ENCODE assay signal across 31 cellular contexts in the genomic region with DNA sequence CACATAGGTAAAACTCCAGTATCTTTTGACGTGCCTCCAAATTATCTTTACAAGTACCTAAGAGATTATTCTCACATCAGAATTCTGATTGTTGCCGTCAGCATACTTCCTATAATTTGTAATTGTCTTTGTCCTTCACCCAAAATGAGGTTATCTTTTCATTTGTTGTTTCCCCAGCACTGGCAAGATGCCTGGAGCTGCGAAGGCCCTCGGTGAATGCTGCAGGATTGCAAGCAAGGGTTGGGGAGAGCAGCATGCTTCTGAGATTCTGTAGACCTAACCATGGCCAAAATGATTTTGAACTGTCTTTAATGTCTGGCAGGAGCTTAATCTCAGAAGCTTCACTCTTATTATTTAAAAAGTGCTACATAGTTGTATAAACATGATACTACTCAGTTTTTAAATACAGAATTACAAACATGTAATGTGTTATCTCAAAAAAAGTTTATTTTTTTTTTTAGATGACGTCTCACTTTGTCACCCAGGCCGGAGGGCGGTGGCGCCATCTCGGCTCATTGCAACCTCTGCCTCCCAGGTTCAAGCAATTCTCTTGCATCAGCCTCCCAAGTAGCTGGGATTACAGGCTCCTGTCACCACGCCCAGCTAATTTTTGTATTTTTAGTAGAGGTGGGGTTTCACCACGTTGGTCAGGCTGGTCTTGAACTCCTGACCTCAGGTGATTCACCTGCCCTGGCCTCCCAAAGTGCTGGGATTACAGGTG.
"Had no signal": no experiment of that assay in that cellular context is flagged by ENCODE, and none has a peak within 500 bp of the region (broad histone marks: within the 10 kb centered on the region; RNA-seq: fewer than 3 reads in every experiment).

No MANE protein-coding gene starts in this region.

- H3K4me1 Mint-ChIP-seq: activated CD4-positive, alpha-beta T cell treated with anti-CD3 and anti-CD28 coated beads for 36 hours; activated CD4-positive, alpha-beta T cell treated with anti-CD3 and anti-CD28 coated beads, Interleukin-2, amount 10 ng/mL, durations not matched to agents 24 days and 14 days; brain; endodermal cell had no signal

- H3K36me3 ChIP-seq: gastrocnemius medialis had no signal

- ATAC-seq: activated CD4-positive, alpha-beta T cell treated with anti-CD3 and anti-CD28 coated beads for 36 hours; activated CD8-positive, alpha-beta T cell treated with anti-CD3 and anti-CD28 coated beads for 36 hours; activated naive CD8-positive, alpha-beta T cell treated with anti-CD3 and anti-CD28 coated beads, Interleukin-2, amount 50 U/mL, for 24 hours; activated T-cell treated with anti-CD3 and anti-CD28 coated beads, Interleukin-2, amount 50 U/mL, for 4 hours; activated T-helper 17 cell treated with anti-CD3 and anti-CD28 coated beads, Interleukin-2, amount 50 U/mL, for 72 hours; esophagus mucosa; foreskin keratinocyte; gastrocnemius medialis had no signal

- H3K4me1 ChIP-seq: ascending aorta, breast epithelium, foreskin keratinocyte, gastrocnemius medialis had no signal

- H3K27me3 Mint-ChIP-seq: activated CD4-positive, alpha-beta T cell treated with anti-CD3 and anti-CD28 coated beads for 36 hours; activated CD4-positive, alpha-beta T cell treated with anti-CD3 and anti-CD28 coated beads, Interleukin-2, amount 10 ng/mL, durations not matched to agents 24 days and 14 days; activated CD8-positive, alpha-beta T cell treated with anti-CD3 and anti-CD28 coated beads for 36 hours; activated naive CD8-positive, alpha-beta T cell treated with anti-CD3 and anti-CD28 coated beads for 36 hours; activated naive CD8-positive, alpha-beta T cell treated with anti-CD3 and anti-CD28 coated beads, Interleukin-2, amount 50 U/mL, for 24 hours; activated T-helper 17 cell treated with anti-CD3 and anti-CD28 coated beads, Interleukin-2, amount 50 U/mL, for 72 hours; brain; dendritic cell treated with granulocyte-macrophage colony-stimulating factor and Interleukin-4, amounts not matched to agents 40 ng/mL and 50 ng/mL, for 4 days had no signal

- H3K4me3 ChIP-seq: ascending aorta, breast epithelium, cardiac muscle cell, coronary artery, dorsolateral prefrontal cortex, gastrocnemius medialis had no signal

- H3K9me3 Mint-ChIP-seq: activated CD4-positive, alpha-beta T cell treated with anti-CD3 and anti-CD28 coated beads, Interleukin-2, amount 10 ng/mL, durations not matched to agents 24 days and 14 days; activated CD8-positive, alpha-beta T cell treated with anti-CD3 and anti-CD28 coated beads for 36 hours; activated naive CD8-positive, alpha-beta T cell treated with anti-CD3 and anti-CD28 coated beads for 36 hours; activated naive CD8-positive, alpha-beta T cell treated with anti-CD3 and anti-CD28 coated beads, Interleukin-2, amount 50 U/mL, for 24 hours; activated T-cell treated with anti-CD3 and anti-CD28 coated beads, Interleukin-2, amount 50 U/mL, for 4 hours; activated T-helper 17 cell treated with anti-CD3 and anti-CD28 coated beads, Interleukin-2, amount 50 U/mL, for 72 hours; brain; endodermal cell had no signal

- H3K4me3 Mint-ChIP-seq: activated CD4-positive, alpha-beta T cell treated with anti-CD3 and anti-CD28 coated beads for 36 hours; activated CD4-positive, alpha-beta T cell treated with anti-CD3 and anti-CD28 coated beads, Interleukin-2, amount 10 ng/mL, durations not matched to agents 24 days and 14 days; activated CD8-positive, alpha-beta T cell treated with anti-CD3 and anti-CD28 coated beads for 36 hours; activated naive CD8-positive, alpha-beta T cell treated with anti-CD3 and anti-CD28 coated beads for 36 hours; activated naive CD8-positive, alpha-beta T cell treated with anti-CD3 and anti-CD28 coated beads, Interleukin-2, amount 50 U/mL, for 24 hours; activated T-cell treated with anti-CD3 and anti-CD28 coated beads, Interleukin-2, amount 50 U/mL, for 4 hours; activated T-helper 17 cell treated with anti-CD3 and anti-CD28 coated beads, Interleukin-2, amount 50 U/mL, for 72 hours; brain; dendritic cell treated with granulocyte-macrophage colony-stimulating factor and Interleukin-4, amounts not matched to agents 40 ng/mL and 50 ng/mL, for 4 days; endodermal cell had no signal

- DNase-seq: activated CD4-positive, alpha-beta T cell treated with anti-CD3 and anti-CD28 coated beads for 36 hours; activated CD4-positive, alpha-beta T cell treated with anti-CD3 and anti-CD28 coated beads, Interleukin-2, amount 10 ng/mL, durations not matched to agents 24 days and 14 days; activated CD4-positive, alpha-beta T cell treated with anti-CD3 and anti-CD28 coated beads, Interleukin-2, amount 50 U/mL, for 48 hours; activated CD4-positive, CD25-positive, alpha-beta regulatory T cell; activated CD4-positive, CD25-positive, alpha-beta regulatory T cell treated with anti-CD3 and anti-CD28 coated beads, Interleukin-2, amount 50 U/mL, for 72 hours; activated CD8-positive, alpha-beta memory T cell treated with anti-CD3 and anti-CD28 coated beads for 24 hours; activated CD8-positive, alpha-beta T cell treated with anti-CD3 and anti-CD28 coated beads for 36 hours; activated effector memory CD4-positive, alpha-beta T cell treated with Interleukin-2 at 50 U/mL for 16 hours; activated gamma-delta T cell treated with Interleukin-2 at 50 U/mL for 16 hours; activated naive CD4-positive, alpha-beta T cell treated with anti-CD3 and anti-CD28 coated beads, Interleukin-2, amount 50 U/mL, for 16 hours; activated naive CD4-positive, alpha-beta T cell treated with Interleukin-2 at 50 U/mL for 16 hours; activated naive CD8-positive, alpha-beta T cell treated with anti-CD3 and anti-CD28 coated beads for 36 hours; activated naive CD8-positive, alpha-beta T cell treated with anti-CD3 and anti-CD28 coated beads, Interleukin-2, amount 50 U/mL, for 24 hours; activated T-cell treated with anti-CD3 and anti-CD28 coated beads, Interleukin-2, amount 50 U/mL, for 4 hours; central memory CD4-positive, alpha-beta T cell; cerebellar nuclear complex; dorsolateral prefrontal cortex; effector memory CD4-positive, alpha-beta T cell; endodermal cell; foreskin keratinocyte; gastrocnemius medialis; glutamatergic neuron; T-helper 2 cell had no signal

- H3K27ac Mint-ChIP-seq: activated CD4-positive, alpha-beta T cell treated with anti-CD3 and anti-CD28 coated beads for 36 hours; activated CD4-positive, alpha-beta T cell treated with anti-CD3 and anti-CD28 coated beads, Interleukin-2, amount 10 ng/mL, durations not matched to agents 24 days and 14 days; activated CD8-positive, alpha-beta T cell treated with anti-CD3 and anti-CD28 coated beads for 36 hours; activated naive CD8-positive, alpha-beta T cell treated with anti-CD3 and anti-CD28 coated beads for 36 hours; activated naive CD8-positive, alpha-beta T cell treated with anti-CD3 and anti-CD28 coated beads, Interleukin-2, amount 50 U/mL, for 24 hours; dendritic cell treated with granulocyte-macrophage colony-stimulating factor and Interleukin-4, amounts not matched to agents 40 ng/mL and 50 ng/mL, for 4 days; endodermal cell had no signal

- H3K9me3 ChIP-seq: ascending aorta, breast epithelium, gastrocnemius medialis had no signal

- H3K27ac ChIP-seq: ascending aorta, breast epithelium, cardiac muscle cell, coronary artery, foreskin keratinocyte, gastrocnemius medialis had no signal

- H3K27me3 ChIP-seq: ascending aorta, breast epithelium, cardiac muscle cell, dorsolateral prefrontal cortex, foreskin keratinocyte, gastrocnemius medialis had no signal
